ENCODE assay signal across 16 cellular contexts in genomic region chr17:2485970-2486369, GRCh38. TPM values are rescaled to one million over a fixed set of nuclear protein-coding genes. Genes with fewer than 3 reads are reported as not detected.
DNase-seq lines count a peak whose midpoint lies in the region; ATAC-seq, FAIRE-seq and TF ChIP-seq lines count a peak whose summit lies in the region.
"Had no signal": no experiment of that assay in that cellular context is flagged by ENCODE, and none has a peak within 500 bp of the region (broad histone marks: within the 10 kb centered on the region; RNA-seq: fewer than 3 reads in every experiment).

No MANE protein-coding gene starts in this region.

- WGBS in adrenal gland, 4 donors: 39 to 57% (median 50%) methylated on average over 10 of the region's 10 CpGs

- TF ChIP-seq CTCF in CD4-positive, alpha-beta T cell (IDR thresholded peaks at IDR 0.05): no peak
- TF ChIP-seq CTCF in adrenal gland (IDR thresholded peaks at IDR 0.05): no peak
- TF ChIP-seq CTCF in keratinocyte (optimal IDR thresholded peaks at IDR 0.05 in 1 of 3, IDR thresholded peaks at IDR 0.05 in 1 of 3, conservative IDR thresholded peaks at IDR 0.05 in 1 of 3; ENCODE audit: extremely low read depth in 1 of 3, insufficient read depth in 2 of 3, low read length in 3 of 3): no peak

- no peak overlapping the region for H3K4me3 Mint-ChIP-seq in CD4-positive, alpha-beta T cell

- peak overlapping the region; percentile 41 for H2AFZ ChIP-seq in keratinocyte (ENCODE audit: control insufficient read depth, low read length)

- H3K9me3 ChIP-seq in CD4-positive, alpha-beta T cell (ENCODE audit: control insufficient read depth, low read length): no peaks in the 10 kb centered on the region
- H3K9me3 ChIP-seq in adrenal gland (replicated peaks in 1 of 3) (no peaks in the 10 kb centered on the region), keratinocyte (ENCODE audit: control insufficient read depth, low read depth, low read length) (no peaks in the 10 kb centered on the region), skeletal muscle tissue (ENCODE audit: control insufficient read depth in 3 of 3, low read length in 3 of 3) (no peaks in the 10 kb centered on the region)
- H3K9me3 ChIP-seq: prostate gland had no signal

- H3K4me2 ChIP-seq in keratinocyte (ENCODE audit: control insufficient read depth, extremely low read depth, insufficient read depth, low read depth, low read length): peak overlapping the region; percentile 85

- H3K36me3 ChIP-seq in adrenal gland (replicated peaks in 1 of 2) (no peaks in the 10 kb centered on the region), keratinocyte (ENCODE audit: control insufficient read depth in 2 of 2, extremely low read depth in 1 of 2, insufficient read depth in 2 of 2, low read length in 2 of 2) (no peaks in the 10 kb centered on the region), skeletal muscle tissue (ENCODE audit: control insufficient read depth in 3 of 3, insufficient read depth in 3 of 3, low read length in 3 of 3) (no peaks in the 10 kb centered on the region)
- H3K36me3 ChIP-seq: prostate gland had no signal

- no peaks in the 10 kb centered on the region for H3K27me3 ChIP-seq in CD4-positive, alpha-beta T cell (ENCODE audit: control insufficient read depth, insufficient read depth, low read length)
- H3K27me3 ChIP-seq in adrenal gland (no peaks in the 10 kb centered on the region), keratinocyte (ENCODE audit: control insufficient read depth, extremely low read depth, insufficient read depth, low read length) (no peaks in the 10 kb centered on the region), skeletal muscle tissue (ENCODE audit: control insufficient read depth in 3 of 3, insufficient read depth in 3 of 3, low read length in 3 of 3) (no peaks in the 10 kb centered on the region)

- H3K27me3 Mint-ChIP-seq in CD4-positive, alpha-beta T cell: no peaks in the 10 kb centered on the region

- peak; percentile 43 for FAIRE-seq in keratinocyte (lab: Jason Lieb, UNC)
- FAIRE-seq: H54 had no signal

- dilution Hi-C loops in keratinocyte (cut with MboI; ENCODE audit: extremely low pct_ligation_motif_present, low sequenced_read_pairs): loop anchor here (25.0 kb wide), 1 partner anchor 126 kb away; no protein-coding TSS in a partner anchor

- H3K4me1 Mint-ChIP-seq in CD4-positive, alpha-beta T cell (ENCODE audit: low read depth): peaks cover 77% of the 10 kb centered on the region

- no peaks in the 10 kb centered on the region for H4K20me1 ChIP-seq in keratinocyte (ENCODE audit: control insufficient read depth, extremely low read depth, insufficient read depth, low read length)

- H3K9ac ChIP-seq in keratinocyte (ENCODE audit: control insufficient read depth, extremely low read depth, insufficient read depth, low read length) (peak overlapping the region; percentile 71), skeletal muscle tissue (ENCODE audit: low read depth in 1 of 3, low read length in 3 of 3) (peak overlapping the region in 2 of 3 donors; percentile 27 to 57)

- no peak overlapping the region for H3K27ac ChIP-seq in CD4-positive, alpha-beta T cell (ENCODE audit: low read depth, low read length)
- peak overlapping the region in 3 of 5 donors; percentile 4 to 32 (median 26) for H3K27ac ChIP-seq in adrenal gland
- peak overlapping the region; percentile 65 for H3K27ac ChIP-seq in keratinocyte (ENCODE audit: control insufficient read depth, insufficient read depth, low read length)
- peak overlapping the region; percentile 17 for H3K27ac ChIP-seq in skeletal muscle tissue (ENCODE audit: low read depth, low read length)
- H3K27ac ChIP-seq: prostate gland had no signal

- POLR2A ChIA-PET in CD4-positive, alpha-beta T cell (lab: Charles Lee): no interaction called here

- intact Hi-C loops in CD4-positive, alpha-beta T cell (cut with DNase I, micrococcal nuclease): loop anchor here in 1 of 2 experiments (10.0 kb wide), 2 partner anchors 109 to 189 kb away; partner anchors contain the start of gene PAFAH1B1
- intact Hi-C loops in adrenal gland (cut with DNase I): no loop called here

- H3K4me3 ChIP-seq in adrenal gland (peak overlapping the region in 2 of 4 donors; percentile 9 to 45), keratinocyte (ENCODE audit: control insufficient read depth in 2 of 3, extremely low read depth in 1 of 3, insufficient read depth in 2 of 3, low read depth in 1 of 3, low read length in 3 of 3) (peak overlapping the region in 2 of 3 experiments; percentile 38 to 71), skeletal muscle tissue (ENCODE audit: low read length in 3 of 3) (peak overlapping the region in 2 of 3 donors; percentile 49 to 50)
- H3K4me3 ChIP-seq: prostate gland had no signal

- H3K9me3 Mint-ChIP-seq in CD4-positive, alpha-beta T cell: no peaks in the 10 kb centered on the region

- H3K36me3 Mint-ChIP-seq in CD4-positive, alpha-beta T cell (ENCODE audit: low read depth): peaks cover 46% of the 10 kb centered on the region

- no peak for DNase-seq in CD4-positive, alpha-beta T cell
- DNase-seq in adrenal gland (peak in 1 of 7 donors; percentile 29), keratinocyte (ENCODE audit: low read depth, low spot score) (no peak), NCI-H82 (lab: John Stamatoyannopoulos, UW) (no peak), NOMO-1 treated with dmso at 0.1 percent for 144 hours (lab: John Stamatoyannopoulos, UW; ENCODE audit: unreplicated experiment) (no peak)
- no peak for DNase-seq in stimulated activated CD8-positive, alpha-beta memory T cell treated with anti-CD3 and anti-CD28 coated beads, Interleukin-4, amount 100 ng/mL, for 48 hours
- DNase-seq: activated gamma-delta T cell treated with Interleukin-2 at 50 U/mL for 16 hours, DMS 273 treated with DMSO at 0.1 percent for 48 hours, hippocampal formation, kidney glomerular epithelial cell, NCI-H1436, NCI-H2227 treated with DMSO at 0.1 percent for 48 hours, SHP77 treated with DMSO at 0.1 percent for 48 hours had no signal

- TF ChIP-seq POLR2A in adrenal gland (IDR thresholded peaks at IDR 0.05): no peak

- peaks cover 29% of the 10 kb centered on the region for H3K79me2 ChIP-seq in keratinocyte (ENCODE audit: control insufficient read depth, insufficient read depth, low read length)

- no peak for ATAC-seq in CD4-positive, alpha-beta T cell (ENCODE audit: poor library complexity)

- H3K4me1 ChIP-seq in adrenal gland (replicated peaks in 1 of 2) (peaks cover 15 to 24% of the 10 kb centered on the region in 2 donors), keratinocyte (ENCODE audit: control insufficient read depth, extremely low read depth, insufficient read depth, low read length) (peaks cover 20% of the 10 kb centered on the region), skeletal muscle tissue (ENCODE audit: control insufficient read depth in 3 of 3, insufficient read depth in 3 of 3, low read length in 3 of 3) (peaks cover 0 to 9% (median 8%) of the 10 kb centered on the region in 3 donors)

- no peaks in the 10 kb centered on the region for H3K9me1 ChIP-seq in keratinocyte (ENCODE audit: control insufficient read depth, extremely low read depth, insufficient read depth, low read length)

- CTCF ChIA-PET in CD4-positive, alpha-beta T cell (lab: Charles Lee): no interaction called here

- H3K27ac Mint-ChIP-seq in CD4-positive, alpha-beta T cell: peak overlapping the region; percentile 28

RNA-seq across cellular contexts. Expression of gene METTL16, which starts 25.7 kb away (rescaled TPM):
- total RNA-seq in CD4-positive, alpha-beta T cell: 10 to 100 TPM; 55.7 to 58.0 TPM
- 10 to 100 TPM; 15.3 to 94.7 (median 34.2) TPM for total RNA-seq in adrenal gland
- 10 to 100 TPM; 27.2 to 36.2 (median 33.9) TPM for polyA plus RNA-seq in adrenal gland
- polyA plus RNA-seq in keratinocyte: 13.4 to 17.8 TPM (median 16.6 TPM) in 3 replicates
- 13.8 TPM for polyA plus RNA-seq in keratinocyte (2011; ENCODE audit: low read depth)
- 12.7 and 16.0 TPM in 2 replicates for polyA plus RNA-seq in keratinocyte (2011; cell fraction: cytosol; rRNA removed)
- 22.6 and 23.6 TPM in 2 replicates for polyA plus RNA-seq in keratinocyte (2011; cell fraction: nucleus; rRNA removed)
- 17.7 and 18.7 TPM in 2 replicates for polyA plus RNA-seq in keratinocyte (2012; ENCODE audit: low replicate concordance)
- polyA minus RNA-seq in keratinocyte: 7.1 to 17.0 TPM (median 12.9 TPM) in 3 replicates
- 16.7 TPM for polyA minus RNA-seq in keratinocyte (2011; cell fraction: cytosol; rRNA and poly(A)+ RNA removed)
- 10.9 and 18.2 TPM in 2 replicates for polyA minus RNA-seq in keratinocyte (2011; cell fraction: nucleus; rRNA and poly(A)+ RNA removed)
- 13.6 TPM for total RNA-seq in skeletal muscle tissue
